20 cellular contexts compared by ENCODE assay signal in the genomic region with DNA sequence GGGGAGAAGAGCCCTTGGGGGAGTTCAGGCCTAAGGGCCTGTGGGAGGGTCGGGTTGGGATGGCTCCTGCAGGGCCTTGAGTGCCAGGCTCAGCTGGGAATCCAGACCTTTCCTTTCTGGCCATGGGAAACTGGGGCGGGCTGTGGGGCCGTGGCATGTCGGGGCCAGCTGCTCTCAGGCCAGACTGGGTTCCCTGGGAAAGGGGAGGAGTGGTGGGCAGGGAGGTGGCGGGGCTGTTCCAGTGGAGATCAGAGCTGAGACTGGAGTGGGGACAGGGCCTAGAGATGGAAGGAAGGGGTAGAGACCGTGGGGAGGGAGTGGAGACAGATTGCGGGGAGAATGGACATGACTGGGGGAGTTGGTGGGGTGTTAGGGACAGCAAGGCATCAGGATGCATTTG. TPM values are rescaled to one million over a fixed set of nuclear protein-coding genes. Genes with fewer than 3 reads are reported as not detected.
"Had no signal": no experiment of that assay in that cellular context is flagged by ENCODE, and none has a peak within 500 bp of the region (broad histone marks: within the 10 kb centered on the region; RNA-seq: fewer than 3 reads in every experiment).

No MANE protein-coding gene starts in this region.

- H3K4me3 Mint-ChIP-seq: activated B cell treated with CpG ODN at 0.5 μM for 24 hours; activated CD4-positive, alpha-beta memory T cell treated with anti-CD3 and anti-CD28 coated beads, Interleukin-2, amount 10 ng/mL, durations not matched to agents 7 days and 5 days; activated naive CD4-positive, alpha-beta T cell treated with anti-CD3 and anti-CD28 coated beads for 36 hours; activated naive CD8-positive, alpha-beta T cell treated with anti-CD3 and anti-CD28 coated beads, Interleukin-2, amount 50 U/mL, for 24 hours; activated T-cell treated with anti-CD3 and anti-CD28 coated beads, Interleukin-2, amount 50 U/mL, for 24 hours; central memory CD8-positive, alpha-beta T cell had no signal

- H3K27ac ChIP-seq: brain microvascular endothelial cell, heart right ventricle, left lung, pancreas, tibial artery, uterus had no signal

- DNase-seq: activated B cell treated with CpG ODN at 0.5 μM for 24 hours; activated CD4-positive, alpha-beta memory T cell treated with anti-CD3 and anti-CD28 coated beads, Interleukin-2, amount 10 ng/mL, durations not matched to agents 7 days and 5 days; activated CD4-positive, alpha-beta T cell treated with anti-CD3 and anti-CD28 coated beads for 4 hours; activated naive CD4-positive, alpha-beta T cell treated with anti-CD3 and anti-CD28 coated beads for 36 hours; activated naive CD8-positive, alpha-beta T cell treated with anti-CD3 and anti-CD28 coated beads, Interleukin-2, amount 50 U/mL, for 24 hours; activated T-cell treated with anti-CD3 and anti-CD28 coated beads, Interleukin-2, amount 50 U/mL, for 24 hours; brain microvascular endothelial cell; heart right ventricle; naive B cell; stimulated activated CD8-positive, alpha-beta memory T cell treated with anti-CD3 and anti-CD28 coated beads, Interleukin-4, amount 100 ng/mL, for 48 hours; stimulated activated naive CD4-positive, alpha-beta T cell; SW 1271; T-helper 2 cell; tibial artery; uterus had no signal

- H3K27ac Mint-ChIP-seq: activated B cell treated with CpG ODN at 0.5 μM for 24 hours; activated CD4-positive, alpha-beta memory T cell treated with anti-CD3 and anti-CD28 coated beads, Interleukin-2, amount 10 ng/mL, durations not matched to agents 7 days and 5 days; activated naive CD4-positive, alpha-beta T cell treated with anti-CD3 and anti-CD28 coated beads for 36 hours; activated T-cell treated with anti-CD3 and anti-CD28 coated beads, Interleukin-2, amount 50 U/mL, for 24 hours; activated T-helper 2 cell treated with anti-CD3 and anti-CD28 coated beads, Interferon-gamma antibody, Interleukin-2, Interleukin-4, amounts not matched to agents 10 μg/mL and 5 μg/mL and 100 μg/mL, durations not matched to agents 14 hours and 24 hours and 36 hours had no signal

- H3K4me3 ChIP-seq: coronary artery, heart right ventricle, left lung, pancreas, tibial artery, uterus had no signal

- H3K4me1 ChIP-seq: left lung, pancreas, tibial artery, uterus had no signal

- ATAC-seq: activated naive CD8-positive, alpha-beta T cell treated with anti-CD3 and anti-CD28 coated beads, Interleukin-2, amount 50 U/mL, for 24 hours; heart right ventricle; left lung; pancreas had no signal

- FAIRE-seq: pancreas had no signal

- H3K9me3 ChIP-seq: heart right ventricle, left lung, pancreas, tibial artery, uterus had no signal

- H3K4me1 Mint-ChIP-seq: activated B cell treated with CpG ODN at 0.5 μM for 24 hours; central memory CD8-positive, alpha-beta T cell had no signal

- H3K9me3 Mint-ChIP-seq: activated B cell treated with CpG ODN at 0.5 μM for 24 hours; activated CD4-positive, alpha-beta memory T cell treated with anti-CD3 and anti-CD28 coated beads, Interleukin-2, amount 10 ng/mL, durations not matched to agents 7 days and 5 days; activated naive CD4-positive, alpha-beta T cell treated with anti-CD3 and anti-CD28 coated beads for 36 hours; activated naive CD8-positive, alpha-beta T cell treated with anti-CD3 and anti-CD28 coated beads, Interleukin-2, amount 50 U/mL, for 24 hours; activated T-cell treated with anti-CD3 and anti-CD28 coated beads, Interleukin-2, amount 50 U/mL, for 24 hours; activated T-helper 2 cell treated with anti-CD3 and anti-CD28 coated beads, Interferon-gamma antibody, Interleukin-2, Interleukin-4, amounts not matched to agents 10 μg/mL and 5 μg/mL and 100 μg/mL, durations not matched to agents 14 hours and 24 hours and 36 hours; central memory CD8-positive, alpha-beta T cell; naive B cell had no signal

- H3K36me3 ChIP-seq: brain microvascular endothelial cell, left lung, pancreas, uterus had no signal

- H3K27me3 ChIP-seq: brain microvascular endothelial cell, heart right ventricle, pancreas, tibial artery, uterus had no signal

- H3K27me3 Mint-ChIP-seq: activated B cell treated with CpG ODN at 0.5 μM for 24 hours; activated CD4-positive, alpha-beta memory T cell treated with anti-CD3 and anti-CD28 coated beads, Interleukin-2, amount 10 ng/mL, durations not matched to agents 7 days and 5 days; activated naive CD8-positive, alpha-beta T cell treated with anti-CD3 and anti-CD28 coated beads, Interleukin-2, amount 50 U/mL, for 24 hours; activated T-cell treated with anti-CD3 and anti-CD28 coated beads, Interleukin-2, amount 50 U/mL, for 24 hours had no signal

- H3K36me3 Mint-ChIP-seq: naive B cell had no signal

RNA-seq across cellular contexts. Expression of gene FBLN2, which starts 20.3 kb away (rescaled TPM):
- total RNA-seq: activated CD4-positive, alpha-beta memory T cell treated with anti-CD3 and anti-CD28 coated beads, Interleukin-2, amount 10 ng/mL, durations not matched to agents 7 days and 5 days; activated naive CD4-positive, alpha-beta T cell treated with anti-CD3 and anti-CD28 coated beads for 36 hours; activated T-helper 2 cell treated with anti-CD3 and anti-CD28 coated beads, Interferon-gamma antibody, Interleukin-2, Interleukin-4, amounts not matched to agents 10 μg/mL and 5 μg/mL and 100 μg/mL, durations not matched to agents 14 hours and 24 hours and 36 hours had no signal
